In genomic region chr12:66279127-66279712, GRCh38 we compare ENCODE assay signal across 8 cellular contexts. TPM values are rescaled to one million over a fixed set of nuclear protein-coding genes. Genes with fewer than 3 reads are reported as not detected.
DNase-seq lines count a peak whose midpoint lies in the region; ATAC-seq and TF ChIP-seq lines count a peak whose summit lies in the region.

No MANE protein-coding gene starts in this region.

- H3K9me3 Mint-ChIP-seq in Calu3 (ENCODE audit: low read depth, unreplicated experiment) (peaks cover 5% of the 10 kb centered on the region), endothelial cell (ENCODE audit: unreplicated experiment) (no peaks in the 10 kb centered on the region)
- H3K9me3 Mint-ChIP-seq in stimulated activated effector memory CD8-positive, alpha-beta T cell treated with anti-CD3 and anti-CD28 coated beads, Interleukin-12 subunit alpha, Interleukin-12 subunit beta, amount 100 ng/mL, for 72 hours: peaks cover 3% of the 10 kb centered on the region

- TF ChIP-seq CTCF in Calu3 (IDR thresholded peaks at IDR 0.05; ENCODE audit: unreplicated experiment) (peak; percentile 58), endothelial cell (IDR thresholded peaks at IDR 0.05; ENCODE audit: unreplicated experiment) (peak; percentile 58)

- H3K4me1 Mint-ChIP-seq in Calu3 (ENCODE audit: low read depth, unreplicated experiment): no peaks in the 10 kb centered on the region
- peaks cover 4% of the 10 kb centered on the region for H3K4me1 Mint-ChIP-seq in endothelial cell (ENCODE audit: unreplicated experiment)
- peaks cover 11% of the 10 kb centered on the region for H3K4me1 Mint-ChIP-seq in stimulated activated effector memory CD8-positive, alpha-beta T cell treated with anti-CD3 and anti-CD28 coated beads, Interleukin-12 subunit alpha, Interleukin-12 subunit beta, amount 100 ng/mL, for 72 hours

- H3K27ac Mint-ChIP-seq in Calu3 (ENCODE audit: unreplicated experiment) (no peak overlapping the region), endothelial cell (ENCODE audit: unreplicated experiment) (no peak overlapping the region)
- no peak overlapping the region for H3K27ac Mint-ChIP-seq in stimulated activated effector memory CD8-positive, alpha-beta T cell treated with anti-CD3 and anti-CD28 coated beads, Interleukin-12 subunit alpha, Interleukin-12 subunit beta, amount 100 ng/mL, for 72 hours

- CTCF ChIA-PET in Calu3 (lab: Charles Lee): interaction anchor here (0.5 to 1.1 kb wide), 4 partner anchors 9 to 1077 kb away, joined by 3 to 6 read pairs (median 3); partner anchors contain the start of gene HELB

- DNase-seq in Calu3 (peak; percentile 51), UCSD-AML1 (lab: John Stamatoyannopoulos, UW; ENCODE audit: unreplicated experiment) (peak; percentile 34), endothelial cell (ENCODE audit: low spot score) (peak; percentile 40), NCI-H345 treated with DMSO at 0.1 percent for 48 hours (lab: John Stamatoyannopoulos, UW; ENCODE audit: unreplicated experiment) (no peak)
- no peak for DNase-seq in stimulated activated effector memory CD8-positive, alpha-beta T cell treated with anti-CD3 and anti-CD28 coated beads, Interleukin-12 subunit alpha, Interleukin-12 subunit beta, amount 100 ng/mL, for 72 hours (ENCODE audit: low spot score in 2 of 2)

- ATAC-seq in HG02798 (IDR thresholded peaks at IDR 0.05; ENCODE audit: poor library complexity, unreplicated experiment) (peak; percentile 44), GM18502 (IDR thresholded peaks at IDR 0.05; ENCODE audit: poor library complexity, unreplicated experiment) (no peak), HG03469 (IDR thresholded peaks at IDR 0.05; ENCODE audit: unreplicated experiment) (no peak)
- ATAC-seq in stimulated activated effector memory CD8-positive, alpha-beta T cell treated with anti-CD3 and anti-CD28 coated beads, Interleukin-12 subunit alpha, Interleukin-12 subunit beta, amount 100 ng/mL, for 72 hours: peak; percentile 63

- intact Hi-C loops in Calu3 (cut with micrococcal nuclease; ENCODE audit: unreplicated experiment): loop anchor here (2.0 to 10.0 kb wide), 4 partner anchors 128 to 586 kb away; no protein-coding TSS in a partner anchor

- H3K4me3 Mint-ChIP-seq in Calu3 (ENCODE audit: low read depth, unreplicated experiment): no peak overlapping the region
- H3K4me3 Mint-ChIP-seq in endothelial cell (ENCODE audit: unreplicated experiment): no peak overlapping the region
- no peak overlapping the region for H3K4me3 Mint-ChIP-seq in stimulated activated effector memory CD8-positive, alpha-beta T cell treated with anti-CD3 and anti-CD28 coated beads, Interleukin-12 subunit alpha, Interleukin-12 subunit beta, amount 100 ng/mL, for 72 hours

- no TSS peak for BruUV-seq in Calu3 (replicated peaks; lab: Mats Ljungman, UMichigan)

- H3K27me3 Mint-ChIP-seq in Calu3 (ENCODE audit: unreplicated experiment): peaks cover 15% of the 10 kb centered on the region
- peaks cover 2% of the 10 kb centered on the region for H3K27me3 Mint-ChIP-seq in endothelial cell (ENCODE audit: unreplicated experiment)

- H3K36me3 Mint-ChIP-seq in Calu3 (ENCODE audit: insufficient read depth, unreplicated experiment): no peaks in the 10 kb centered on the region
- no peaks in the 10 kb centered on the region for H3K36me3 Mint-ChIP-seq in endothelial cell (ENCODE audit: low read depth, unreplicated experiment)
- H3K36me3 Mint-ChIP-seq in stimulated activated effector memory CD8-positive, alpha-beta T cell treated with anti-CD3 and anti-CD28 coated beads, Interleukin-12 subunit alpha, Interleukin-12 subunit beta, amount 100 ng/mL, for 72 hours: no peaks in the 10 kb centered on the region

RNA-seq across cellular contexts. Expression of gene HELB, which starts 23.1 kb away (rescaled TPM):
- total RNA-seq in Calu3 (2022) (9.4 and 9.6 TPM in 2 replicates), endothelial cell (ENCODE audit: unreplicated experiment) (3.7 TPM)

Comparison
In these comparisons a context has a peak if more than half of its experiments do, and no peak if none do; other contexts are left out.
1. DNase-seq: peak in Calu3 (single experiment), UCSD-AML1 (single experiment) and endothelial cell (single experiment); none in stimulated activated effector memory CD8-positive, alpha-beta T cell treated with anti-CD3 and anti-CD28 coated beads, Interleukin-12 subunit alpha, Interleukin-12 subunit beta, amount 100 ng/mL, for 72 hours (0 of 2) and NCI-H345 treated with DMSO at 0.1 percent for 48 hours (single experiment).
2. ATAC-seq: peak in HG02798 (single experiment) and stimulated activated effector memory CD8-positive, alpha-beta T cell treated with anti-CD3 and anti-CD28 coated beads, Interleukin-12 subunit alpha, Interleukin-12 subunit beta, amount 100 ng/mL, for 72 hours (single experiment); none in GM18502 (single experiment) and HG03469 (single experiment).